29 cellular contexts compared by ENCODE assay signal in genomic region chr9:84922051-84922450, GRCh38.
"Had no signal": no experiment of that assay in that cellular context is flagged by ENCODE, and none has a peak within 500 bp of the region (broad histone marks: within the 10 kb centered on the region; RNA-seq: fewer than 3 reads in every experiment).

No MANE protein-coding gene starts in this region.

- H3K9me3 Mint-ChIP-seq: dendritic cell treated with granulocyte-macrophage colony-stimulating factor and Interleukin-4, amounts not matched to agents 40 ng/mL and 50 ng/mL, for 4 days; endodermal cell; natural killer cell treated with Interleukin-12 subunit alpha and Interleukin-12 subunit beta and Interleukin-15 and Interleukin-18, amount 100 ng/mL, for 72 hours had no signal

- H3K9me3 ChIP-seq: colonic mucosa, gastroesophageal sphincter, heart right ventricle, mucosa of descending colon, right atrium auricular region, spleen, thoracic aorta, transverse colon, vagina had no signal

- H3K36me3 Mint-ChIP-seq: memory B cell; naive B cell; natural killer cell treated with Interleukin-12 subunit alpha and Interleukin-12 subunit beta and Interleukin-15 and Interleukin-18, amount 100 ng/mL, for 72 hours; neural progenitor cell; stimulated activated memory B cell treated with anti-CD40 and anti-IgM and Interleukin-4, amounts not matched to agents 10 μg/mL and 1 μg/mL and 100 μg/mL, for 72 hours had no signal

- H3K27me3 ChIP-seq: colonic mucosa, foreskin keratinocyte, gastroesophageal sphincter, heart right ventricle, neural progenitor cell, right atrium auricular region, transverse colon, vagina had no signal

- H3K4me3 ChIP-seq: colonic mucosa, gastroesophageal sphincter, heart right ventricle, lung, mucosa of descending colon, neural progenitor cell, right atrium auricular region, skin epidermis, spleen, thoracic aorta, transverse colon, vagina had no signal

- H3K4me3 Mint-ChIP-seq: dendritic cell treated with granulocyte-macrophage colony-stimulating factor and Interleukin-4, amounts not matched to agents 40 ng/mL and 50 ng/mL, for 4 days; endodermal cell; memory B cell; naive B cell; natural killer cell treated with Interleukin-12 subunit alpha and Interleukin-12 subunit beta and Interleukin-15 and Interleukin-18, amount 100 ng/mL, for 72 hours; neural progenitor cell; stimulated activated memory B cell treated with anti-CD40 and anti-IgM and Interleukin-4, amounts not matched to agents 10 μg/mL and 1 μg/mL and 100 μg/mL, for 72 hours had no signal

- H3K27ac ChIP-seq: colonic mucosa, epithelial cell of prostate, foreskin keratinocyte, gastroesophageal sphincter, heart right ventricle, neural progenitor cell, parathyroid adenoma, right atrium auricular region, skin epidermis, spleen, thoracic aorta, vagina had no signal

- H3K27ac Mint-ChIP-seq: dendritic cell treated with granulocyte-macrophage colony-stimulating factor and Interleukin-4, amounts not matched to agents 40 ng/mL and 50 ng/mL, for 4 days; endodermal cell; memory B cell; naive B cell; natural killer cell treated with Interleukin-12 subunit alpha and Interleukin-12 subunit beta and Interleukin-15 and Interleukin-18, amount 100 ng/mL, for 72 hours; neural progenitor cell; progenitor cell of endocrine pancreas; stimulated activated memory B cell treated with anti-CD40 and anti-IgM and Interleukin-4, amounts not matched to agents 10 μg/mL and 1 μg/mL and 100 μg/mL, for 72 hours had no signal

- H3K4me1 Mint-ChIP-seq: memory B cell; stimulated activated memory B cell treated with anti-CD40 and anti-IgM and Interleukin-4, amounts not matched to agents 10 μg/mL and 1 μg/mL and 100 μg/mL, for 72 hours had no signal

- H3K36me3 ChIP-seq: colonic mucosa, gastroesophageal sphincter, heart right ventricle, neural progenitor cell, right atrium auricular region, spleen, thoracic aorta, transverse colon, vagina had no signal

- ATAC-seq: esophagus mucosa; foreskin keratinocyte; gastroesophageal sphincter; heart right ventricle; mucosa of descending colon; natural killer cell treated with Interleukin-12 subunit alpha and Interleukin-12 subunit beta and Interleukin-15 and Interleukin-18, amount 100 ng/mL, for 72 hours; stimulated activated memory B cell treated with anti-CD40 and anti-IgM and Interleukin-4, amounts not matched to agents 10 μg/mL and 1 μg/mL and 100 μg/mL, for 72 hours; stimulated activated naive CD8-positive, alpha-beta T cell treated with anti-CD3 and anti-CD28 coated beads, Interleukin-15, Interleukin-2, amounts not matched to agents 100 U/mL and 50 U/mL, for 24 hours had no signal

- DNase-seq: colonic mucosa; effector CD8-positive, alpha-beta T cell; endodermal cell; foreskin keratinocyte; heart right ventricle; hippocampal formation; islet precursor cell; kidney glomerular epithelial cell; mucosa of descending colon; naive B cell; spleen; stimulated activated CD4-positive, alpha-beta T cell treated with anti-CD3 and anti-CD28 coated beads, Interleukin-4, amount 100 ng/mL, for 4 hours; stimulated activated naive CD8-positive, alpha-beta T cell treated with anti-CD3 and anti-CD28 coated beads, Interleukin-15, Interleukin-2, amounts not matched to agents 100 U/mL and 50 U/mL, for 24 hours; transverse colon had no signal

- H3K27me3 Mint-ChIP-seq: dendritic cell treated with granulocyte-macrophage colony-stimulating factor and Interleukin-4, amounts not matched to agents 40 ng/mL and 50 ng/mL, for 4 days; memory B cell had no signal

- H3K4me1 ChIP-seq: foreskin keratinocyte, gastroesophageal sphincter, heart right ventricle, parathyroid adenoma, vagina had no signal
